In the genomic region with DNA sequence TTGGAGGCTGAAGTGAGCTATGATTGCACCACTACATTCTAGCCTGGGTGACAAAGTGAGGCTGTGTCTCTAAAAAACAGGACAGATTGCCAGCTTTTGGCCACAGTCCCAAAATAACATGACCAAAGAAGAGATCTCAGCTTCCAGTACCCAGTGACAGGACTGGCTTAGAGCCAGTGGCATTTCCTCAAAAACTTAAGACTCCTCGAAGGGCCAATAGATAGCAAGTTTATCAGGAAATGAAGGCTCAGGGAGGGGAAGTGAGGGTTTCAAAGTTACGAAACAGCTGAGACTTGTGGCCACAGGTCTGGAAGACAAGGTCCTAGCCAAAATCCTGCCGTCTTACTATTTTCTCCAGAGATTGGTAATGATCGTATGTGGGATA, we compare ENCODE assay signal across 8 cellular contexts. TPM values are rescaled to one million over a fixed set of nuclear protein-coding genes. Genes with fewer than 3 reads are reported as not detected.
DNase-seq lines count a peak whose midpoint lies in the region; ATAC-seq and TF ChIP-seq lines count a peak whose summit lies in the region.

No MANE protein-coding gene starts in this region.

- POLR2A ChIA-PET in PC-9 (lab: Charles Lee; ENCODE audit: unreplicated experiment), result interaction anchor here (0.5 to 0.7 kb wide), 3 partner anchors 55 to 106 kb away, joined by 3 to 8 read pairs (median 3); no protein-coding TSS in a partner anchor

- H2AFZ ChIP-seq in PC-9, result no peak overlapping the region

- H3K4me3 Mint-ChIP-seq in activated CD4-positive, alpha-beta T cell treated with anti-CD3 and anti-CD28 coated beads, Interleukin-2, amount 10 ng/mL, durations not matched to agents 24 days and 14 days, result no peak overlapping the region

- no peak overlapping the region for H3K4me3 ChIP-seq in PC-9
- no peak overlapping the region for H3K4me3 ChIP-seq in ectodermal cell (ENCODE audit: insufficient read depth, low read depth, low read length)
- no peak overlapping the region for H3K4me3 ChIP-seq in mucosa of descending colon

- H3K27me3 ChIP-seq in PC-9 (ENCODE audit: insufficient read depth, low read depth), result no peaks in the 10 kb centered on the region
- no peaks in the 10 kb centered on the region for H3K27me3 ChIP-seq in ectodermal cell (ENCODE audit: control insufficient read depth, insufficient read depth, low read length, poor library complexity, severe bottlenecking)

- no peak overlapping the region for H3K27ac Mint-ChIP-seq in activated CD4-positive, alpha-beta T cell treated with anti-CD3 and anti-CD28 coated beads, Interleukin-2, amount 10 ng/mL, durations not matched to agents 24 days and 14 days

- no TSS peak for BruUV-seq in PC-9 (replicated peaks; lab: Mats Ljungman, UMichigan)

- H3K4me2 ChIP-seq in PC-9, result peak overlapping the region; percentile 40

- H3K79me2 ChIP-seq in PC-9 (ENCODE audit: low read depth), result no peaks in the 10 kb centered on the region

- H3K9me3 Mint-ChIP-seq in activated CD4-positive, alpha-beta T cell treated with anti-CD3 and anti-CD28 coated beads, Interleukin-2, amount 10 ng/mL, durations not matched to agents 24 days and 14 days, result no peaks in the 10 kb centered on the region

- DNase-seq in activated CD4-positive, alpha-beta T cell treated with anti-CD3 and anti-CD28 coated beads, Interleukin-2, amount 10 ng/mL, durations not matched to agents 24 days and 14 days, result peak; percentile 66
- DNase-seq in activated CD4-positive, alpha-beta T cell treated with anti-CD3 and anti-CD28 coated beads, Interleukin-2, amount 50 U/mL, for 1 hour, result no peak
- DNase-seq in PC-9 (peak; percentile 70 to 97), mucosa of descending colon (peak in 1 of 3 donors; percentile 71), NCI-H345 (lab: John Stamatoyannopoulos, UW) (no peak), NCI-H2196 treated with DMSO at 0.1 percent for 48 hours (lab: John Stamatoyannopoulos, UW; ENCODE audit: unreplicated experiment) (no peak)

- CTCF ChIA-PET in PC-9 (lab: Charles Lee), result interaction anchor here (0.7 kb wide), 1 partner anchor 32 kb away, joined by 4 read pairs; no protein-coding TSS in a partner anchor

- no peaks in the 10 kb centered on the region for H3K27me3 Mint-ChIP-seq in activated CD4-positive, alpha-beta T cell treated with anti-CD3 and anti-CD28 coated beads, Interleukin-2, amount 10 ng/mL, durations not matched to agents 24 days and 14 days

- peaks cover 48% of the 10 kb centered on the region for H3F3A ChIP-seq in PC-9 (ENCODE audit: insufficient read depth, low read depth)

- peak; percentile 64 for ATAC-seq in mucosa of descending colon
- no peak for ATAC-seq in GM18868 (IDR thresholded peaks at IDR 0.05; ENCODE audit: unreplicated experiment)

- peaks cover 26% of the 10 kb centered on the region for H3K4me1 ChIP-seq in PC-9 (replicated peaks; ENCODE audit: insufficient read depth)
- H3K4me1 ChIP-seq in ectodermal cell (ENCODE audit: control insufficient read depth, insufficient read depth, low read length), result peaks cover 21% of the 10 kb centered on the region
- H3K4me1 ChIP-seq in mucosa of descending colon (ENCODE audit: low read depth), result peaks cover 6% of the 10 kb centered on the region

- H3K27ac ChIP-seq in PC-9 (peak overlapping the region; percentile 11), ectodermal cell (ENCODE audit: insufficient read depth, low read depth, low read length, poor library complexity, severe bottlenecking) (peak overlapping the region; percentile 36)

- peaks cover 13% of the 10 kb centered on the region for H3K4me1 Mint-ChIP-seq in activated CD4-positive, alpha-beta T cell treated with anti-CD3 and anti-CD28 coated beads, Interleukin-2, amount 10 ng/mL, durations not matched to agents 24 days and 14 days

- no peak for TF ChIP-seq CTCF in PC-9 (conservative IDR thresholded peaks at IDR 0.05)
- no peak for TF ChIP-seq CTCF in mucosa of descending colon (IDR thresholded peaks at IDR 0.05)

- H3K9me2 ChIP-seq in PC-9 (ENCODE audit: insufficient read depth), result no peaks in the 10 kb centered on the region

- H3K36me3 ChIP-seq in PC-9 (ENCODE audit: low read depth) (0 out of 2 replicates have a peak, but pooled peaks cover 2% of the 10 kb centered on the region), ectodermal cell (ENCODE audit: control insufficient read depth, insufficient read depth, low read length) (no peaks in the 10 kb centered on the region), mucosa of descending colon (ENCODE audit: low read depth) (no peaks in the 10 kb centered on the region)

- intact Hi-C loops in activated CD4-positive, alpha-beta T cell treated with anti-CD3 and anti-CD28 coated beads, Interleukin-2, amount 10 ng/mL, durations not matched to agents 24 days and 14 days (cut with micrococcal nuclease), result no loop called here
- intact Hi-C loops in PC-9 (cut with micrococcal nuclease; ENCODE audit: unreplicated experiment) (loop anchor here (10.0 kb wide), 2 partner anchors 102 to 402 kb away; no protein-coding TSS in a partner anchor), mucosa of descending colon (cut with DNase I, micrococcal nuclease) (no loop called here)

- H4K20me1 ChIP-seq in PC-9 (ENCODE audit: insufficient read depth), result peaks cover 21% of the 10 kb centered on the region

- 87 to 97% methylated on average over 4 of the region's 4 CpGs for WGBS in ectodermal cell, 2 experiments

- H3K9me3 ChIP-seq in PC-9 (ENCODE audit: insufficient read depth, low read depth), result no peaks in the 10 kb centered on the region
- H3K9me3 ChIP-seq in ectodermal cell (ENCODE audit: control insufficient read depth, low read length), result no peaks in the 10 kb centered on the region
- H3K9me3 ChIP-seq in mucosa of descending colon, result no peaks in the 10 kb centered on the region

- H3K36me3 Mint-ChIP-seq in activated CD4-positive, alpha-beta T cell treated with anti-CD3 and anti-CD28 coated beads, Interleukin-2, amount 10 ng/mL, durations not matched to agents 24 days and 14 days (ENCODE audit: low read depth), result peaks cover 13% of the 10 kb centered on the region

RNA-seq across cellular contexts. Expression of a gene that starts 6.3 kb away (rescaled TPM):
- total RNA-seq in activated CD4-positive, alpha-beta T cell treated with anti-CD3 and anti-CD28 coated beads, Interleukin-2, amount 10 ng/mL, durations not matched to agents 24 days and 14 days, result 34.5 and 38.0 TPM in 2 replicates
- total RNA-seq in PC-9 (2021) (26.0 and 27.2 TPM in 2 replicates), mucosa of descending colon (10 to 100 TPM in 2 of 3 donors, 1 to 10 TPM in 1; 9.7 to 14.2 (median 12.2) TPM)
- polyA plus RNA-seq in ectodermal cell (2013, experiment 1 of 4), result 35.5 TPM
- polyA plus RNA-seq in ectodermal cell (2013, experiment 2 of 4), result 38.0 TPM
- polyA plus RNA-seq in ectodermal cell (2013, experiment 3 of 4), result 32.5 TPM
- 38.1 TPM for polyA plus RNA-seq in ectodermal cell (2013, experiment 4 of 4)

RNA-seq across cellular contexts. Expression of a gene that starts 41.4 kb away (rescaled TPM):
- 79.4 and 87.6 TPM in 2 replicates for total RNA-seq in activated CD4-positive, alpha-beta T cell treated with anti-CD3 and anti-CD28 coated beads, Interleukin-2, amount 10 ng/mL, durations not matched to agents 24 days and 14 days
- total RNA-seq in PC-9 (2021) (76.0 and 89.9 TPM in 2 replicates), mucosa of descending colon (10 to 100 TPM; 47.1 to 70.7 (median 50.1) TPM)
- 53.4 TPM for polyA plus RNA-seq in ectodermal cell (2013, experiment 1 of 4)
- polyA plus RNA-seq in ectodermal cell (2013, experiment 2 of 4), result 63.0 TPM
- polyA plus RNA-seq in ectodermal cell (2013, experiment 3 of 4), result 30.4 TPM
- polyA plus RNA-seq in ectodermal cell (2013, experiment 4 of 4), result 34.2 TPM

RNA-seq across cellular contexts. Expression of a gene that starts 52.8 kb away (rescaled TPM):
- total RNA-seq in activated CD4-positive, alpha-beta T cell treated with anti-CD3 and anti-CD28 coated beads, Interleukin-2, amount 10 ng/mL, durations not matched to agents 24 days and 14 days, result 174 and 175 TPM in 2 replicates
- total RNA-seq in PC-9 (2021) (161 and 172 TPM in 2 replicates), mucosa of descending colon (100 to 1,000 TPM in 1 of 3 donors, 10 to 100 TPM in 2; 85.2 to 127 (median 90.5) TPM)
- polyA plus RNA-seq in ectodermal cell (2013, experiment 1 of 4), result 349 TPM
- 396 TPM for polyA plus RNA-seq in ectodermal cell (2013, experiment 2 of 4)
- polyA plus RNA-seq in ectodermal cell (2013, experiment 3 of 4), result 257 TPM
- polyA plus RNA-seq in ectodermal cell (2013, experiment 4 of 4), result 285 TPM

Comparison
In these comparisons a context has a peak if more than half of its experiments do, and no peak if none do; other contexts are left out.
1. DNase-seq: peak in activated CD4-positive, alpha-beta T cell treated with anti-CD3 and anti-CD28 coated beads, Interleukin-2, amount 10 ng/mL, durations not matched to agents 24 days and 14 days (single experiment) and PC-9 (2 of 2); none in activated CD4-positive, alpha-beta T cell treated with anti-CD3 and anti-CD28 coated beads, Interleukin-2, amount 50 U/mL, for 1 hour (single experiment), NCI-H345 (single experiment) and NCI-H2196 treated with DMSO at 0.1 percent for 48 hours (single experiment).